ENCODE assay signal across 8 cellular contexts in genomic region chr20:45971425-45971674, GRCh38. TPM values are rescaled to one million over a fixed set of nuclear protein-coding genes. Genes with fewer than 3 reads are reported as not detected.
DNase-seq lines count a peak whose midpoint lies in the region; ATAC-seq, FAIRE-seq and TF ChIP-seq lines count a peak whose summit lies in the region.

No MANE protein-coding gene starts in this region.

- WGBS in transverse colon (ENCODE audit: low coverage in 1 of 2), 2 donors: 7% methylated on average over 7 of the region's 14 CpGs; no CpG with 5 or more reads in 1 of the 2 donors

- peaks cover 3% of the 10 kb centered on the region for H3K27me3 Mint-ChIP-seq in activated CD4-positive, alpha-beta T cell treated with anti-CD3 and anti-CD28 coated beads, Interleukin-2, amount 10 ng/mL, durations not matched to agents 7 days and 5 days
- H3K27me3 Mint-ChIP-seq in activated T-helper 2 cell treated with anti-CD3 and anti-CD28 coated beads, Interferon-gamma antibody, Interleukin-2, Interleukin-4, amounts not matched to agents 10 μg/mL and 5 μg/mL and 100 μg/mL, durations not matched to agents 14 hours and 24 hours and 36 hours (ENCODE audit: low read depth): peaks cover 5% of the 10 kb centered on the region

- no peak for TF ChIP-seq EP300 in transverse colon (IDR thresholded peaks at IDR 0.05; ENCODE audit: low read depth)

- in situ Hi-C loops in transverse colon (cut with MboI; ENCODE audit: low pct_ligation_motif_present in 1 of 4, low pct_unique_long_range_greater_than_20kb in 1 of 4, low sequenced_read_pairs in 3 of 4): loop anchor here in 1 of 4 donors (25.0 kb wide), 1 partner anchor 159 kb away; the partner anchor contains the start of gene UBE2C

- peaks cover 15 to 35% of the 10 kb centered on the region in 2 donors for H3K4me1 ChIP-seq in left lung
- peaks cover 18 to 24% (median 22%) of the 10 kb centered on the region in 4 donors for H3K4me1 ChIP-seq in transverse colon

- H3K36me3 ChIP-seq in left lung (peaks cover 0 to 38% of the 10 kb centered on the region in 2 donors), transverse colon (peaks cover 0 to 17% (median 7%) of the 10 kb centered on the region in 4 donors)

- H3K4me1 Mint-ChIP-seq in activated CD4-positive, alpha-beta T cell treated with anti-CD3 and anti-CD28 coated beads, Interleukin-2, amount 10 ng/mL, durations not matched to agents 7 days and 5 days: peaks cover 23% of the 10 kb centered on the region
- peaks cover 10% of the 10 kb centered on the region for H3K4me1 Mint-ChIP-seq in activated T-helper 2 cell treated with anti-CD3 and anti-CD28 coated beads, Interferon-gamma antibody, Interleukin-2, Interleukin-4, amounts not matched to agents 10 μg/mL and 5 μg/mL and 100 μg/mL, durations not matched to agents 14 hours and 24 hours and 36 hours (ENCODE audit: low read depth)

- no peak for FAIRE-seq in urothelium cell line (lab: Jason Lieb, UNC)

- H3K4me3 Mint-ChIP-seq in activated CD4-positive, alpha-beta T cell treated with anti-CD3 and anti-CD28 coated beads, Interleukin-2, amount 10 ng/mL, durations not matched to agents 7 days and 5 days: peak overlapping the region; percentile 82
- peak overlapping the region; percentile 85 for H3K4me3 Mint-ChIP-seq in activated T-helper 2 cell treated with anti-CD3 and anti-CD28 coated beads, Interferon-gamma antibody, Interleukin-2, Interleukin-4, amounts not matched to agents 10 μg/mL and 5 μg/mL and 100 μg/mL, durations not matched to agents 14 hours and 24 hours and 36 hours (ENCODE audit: low read depth)

- TF ChIP-seq CTCF in left lung (IDR thresholded peaks at IDR 0.05): no peak
- TF ChIP-seq CTCF in transverse colon (IDR thresholded peaks at IDR 0.05): no peak

- CTCF ChIA-PET in activated CD4-positive, alpha-beta T cell treated with anti-CD3 and anti-CD28 coated beads, Interleukin-2, amount 10 ng/mL, durations not matched to agents 7 days and 5 days (lab: Charles Lee): interaction anchor here (1.5 to 3.9 kb wide), 9 partner anchors 10 to 180 kb away, joined by 3 to 21 read pairs (median 13); partner anchors contain the start of genes DNTTIP1, PCIF1 and WFDC3

- H3K4me3 ChIP-seq in left lung: peak overlapping the region; percentile 96
- peak overlapping the region; percentile 56 to 96 (median 82) for H3K4me3 ChIP-seq in transverse colon

- H3K27ac ChIP-seq in left lung (peak overlapping the region; percentile 100), transverse colon (peak overlapping the region; percentile 94 to 97 (median 96))

- H3K36me3 Mint-ChIP-seq in activated CD4-positive, alpha-beta T cell treated with anti-CD3 and anti-CD28 coated beads, Interleukin-2, amount 10 ng/mL, durations not matched to agents 7 days and 5 days (ENCODE audit: low read depth): peaks cover 20% of the 10 kb centered on the region
- peaks cover 28% of the 10 kb centered on the region for H3K36me3 Mint-ChIP-seq in activated T-helper 2 cell treated with anti-CD3 and anti-CD28 coated beads, Interferon-gamma antibody, Interleukin-2, Interleukin-4, amounts not matched to agents 10 μg/mL and 5 μg/mL and 100 μg/mL, durations not matched to agents 14 hours and 24 hours and 36 hours (ENCODE audit: low read depth)

- H3K27me3 ChIP-seq in left lung (no peaks in the 10 kb centered on the region), transverse colon (no peaks in the 10 kb centered on the region)

- H3K9me3 ChIP-seq in left lung: no peaks in the 10 kb centered on the region
- no peaks in the 10 kb centered on the region for H3K9me3 ChIP-seq in transverse colon

- no peak for DNase-seq in activated CD4-positive, alpha-beta T cell treated with anti-CD3 and anti-CD28 coated beads, Interleukin-2, amount 10 ng/mL, durations not matched to agents 7 days and 5 days
- DNase-seq in activated CD4-positive, alpha-beta T cell treated with anti-CD3 and anti-CD28 coated beads for 4 hours: no peak
- no peak for DNase-seq in activated T-helper 2 cell treated with anti-CD3 and anti-CD28 coated beads, Interferon-gamma antibody, Interleukin-2, Interleukin-4, amounts not matched to agents 10 μg/mL and 5 μg/mL and 100 μg/mL, durations not matched to agents 14 hours and 24 hours and 36 hours (ENCODE audit: low spot score)
- DNase-seq in left lung (no peak), transverse colon (no peak), urothelium cell line (ENCODE audit: low spot score) (no peak)

- peak overlapping the region; percentile 100 for H3K27ac Mint-ChIP-seq in activated CD4-positive, alpha-beta T cell treated with anti-CD3 and anti-CD28 coated beads, Interleukin-2, amount 10 ng/mL, durations not matched to agents 7 days and 5 days
- peak overlapping the region; percentile 99 for H3K27ac Mint-ChIP-seq in activated T-helper 2 cell treated with anti-CD3 and anti-CD28 coated beads, Interferon-gamma antibody, Interleukin-2, Interleukin-4, amounts not matched to agents 10 μg/mL and 5 μg/mL and 100 μg/mL, durations not matched to agents 14 hours and 24 hours and 36 hours

- ATAC-seq in HG03139 (IDR thresholded peaks at IDR 0.05; ENCODE audit: unreplicated experiment) (peak; percentile 17), left lung (peak; percentile 12), HG02970 (IDR thresholded peaks at IDR 0.05; ENCODE audit: low FRiP score, unreplicated experiment) (no peak)

- POLR2A ChIA-PET in activated CD4-positive, alpha-beta T cell treated with anti-CD3 and anti-CD28 coated beads, Interleukin-2, amount 10 ng/mL, durations not matched to agents 7 days and 5 days (lab: Charles Lee): no interaction called here

- intact Hi-C loops in activated T-helper 2 cell treated with anti-CD3 and anti-CD28 coated beads, Interferon-gamma antibody, Interleukin-2, Interleukin-4, amounts not matched to agents 10 μg/mL and 5 μg/mL and 100 μg/mL, durations not matched to agents 14 hours and 24 hours and 36 hours (cut with micrococcal nuclease): loop anchor here (5.0 to 10.0 kb wide), 2 partner anchors 41 to 77 kb away; partner anchors contain the start of genes CTSA and NEURL2
- intact Hi-C loops in left lung (cut with DNase I) (no loop called here), transverse colon (cut with DNase I; ENCODE audit: low total_unique reads) (loop anchor here (1.0 kb wide), 1 partner anchor 81 kb away; no protein-coding TSS in a partner anchor)

- no peak for TF ChIP-seq POLR2A in transverse colon (IDR thresholded peaks at IDR 0.05)

- H3K9me3 Mint-ChIP-seq in activated CD4-positive, alpha-beta T cell treated with anti-CD3 and anti-CD28 coated beads, Interleukin-2, amount 10 ng/mL, durations not matched to agents 7 days and 5 days: no peaks in the 10 kb centered on the region
- no peaks in the 10 kb centered on the region for H3K9me3 Mint-ChIP-seq in activated T-helper 2 cell treated with anti-CD3 and anti-CD28 coated beads, Interferon-gamma antibody, Interleukin-2, Interleukin-4, amounts not matched to agents 10 μg/mL and 5 μg/mL and 100 μg/mL, durations not matched to agents 14 hours and 24 hours and 36 hours

RNA-seq across cellular contexts. Expression of gene ZNF335, which starts 0.7 kb away (rescaled TPM):
- total RNA-seq in activated CD4-positive, alpha-beta T cell treated with anti-CD3 and anti-CD28 coated beads, Interleukin-2, amount 10 ng/mL, durations not matched to agents 7 days and 5 days: 10 to 100 TPM; 40.4 to 41.2 TPM
- 35.7 and 36.1 TPM in 2 replicates for total RNA-seq in activated T-helper 2 cell treated with anti-CD3 and anti-CD28 coated beads, Interferon-gamma antibody, Interleukin-2, Interleukin-4, amounts not matched to agents 10 μg/mL and 5 μg/mL and 100 μg/mL, durations not matched to agents 14 hours and 24 hours and 36 hours
- 10 to 100 TPM; 15.3 to 23.3 TPM for total RNA-seq in left lung
- total RNA-seq in transverse colon: 10 to 100 TPM; 27.0 to 80.0 (median 32.4) TPM

RNA-seq across cellular contexts. Expression of gene PCIF1, which starts 36.9 kb away (rescaled TPM):
- 10 to 100 TPM; 44.0 to 44.6 TPM for total RNA-seq in activated CD4-positive, alpha-beta T cell treated with anti-CD3 and anti-CD28 coated beads, Interleukin-2, amount 10 ng/mL, durations not matched to agents 7 days and 5 days
- 27.5 and 28.6 TPM in 2 replicates for total RNA-seq in activated T-helper 2 cell treated with anti-CD3 and anti-CD28 coated beads, Interferon-gamma antibody, Interleukin-2, Interleukin-4, amounts not matched to agents 10 μg/mL and 5 μg/mL and 100 μg/mL, durations not matched to agents 14 hours and 24 hours and 36 hours
- total RNA-seq in left lung: 10 to 100 TPM; 26.1 to 33.0 TPM
- total RNA-seq in transverse colon: 10 to 100 TPM; 23.5 to 52.0 (median 32.0) TPM

RNA-seq across cellular contexts. Expression of gene MMP9, which starts 37.4 kb away (rescaled TPM):
- not detected for total RNA-seq in activated CD4-positive, alpha-beta T cell treated with anti-CD3 and anti-CD28 coated beads, Interleukin-2, amount 10 ng/mL, durations not matched to agents 7 days and 5 days
- total RNA-seq in activated T-helper 2 cell treated with anti-CD3 and anti-CD28 coated beads, Interferon-gamma antibody, Interleukin-2, Interleukin-4, amounts not matched to agents 10 μg/mL and 5 μg/mL and 100 μg/mL, durations not matched to agents 14 hours and 24 hours and 36 hours: 0.16 TPM in 1 of 2 replicates, not detected in the other
- total RNA-seq in left lung (10 to 100 TPM in 1 of 2 donors, 1 to 10 TPM in 1; 2.5 to 25.8 TPM), transverse colon (1 to 10 TPM in 1 of 4 donors, not detected in 3; 3.8 TPM)

RNA-seq across cellular contexts. Expression of gene SLC12A5, which starts 57.7 kb away (rescaled TPM):
- under 1 TPM; 0.42 to 0.87 TPM for total RNA-seq in activated CD4-positive, alpha-beta T cell treated with anti-CD3 and anti-CD28 coated beads, Interleukin-2, amount 10 ng/mL, durations not matched to agents 7 days and 5 days
- total RNA-seq in activated T-helper 2 cell treated with anti-CD3 and anti-CD28 coated beads, Interferon-gamma antibody, Interleukin-2, Interleukin-4, amounts not matched to agents 10 μg/mL and 5 μg/mL and 100 μg/mL, durations not matched to agents 14 hours and 24 hours and 36 hours: 0.73 TPM in 1 of 2 replicates, not detected in the other
- total RNA-seq in left lung: 1 to 10 TPM in 1 of 2 donors, under 1 TPM in 1; 0.71 to 1.5 TPM
- not detected for total RNA-seq in transverse colon

RNA-seq across cellular contexts. Expression of gene PLTP, which starts 59.4 kb away (rescaled TPM):
- under 1 TPM; 0.81 to 0.82 TPM for total RNA-seq in activated CD4-positive, alpha-beta T cell treated with anti-CD3 and anti-CD28 coated beads, Interleukin-2, amount 10 ng/mL, durations not matched to agents 7 days and 5 days
- 5.5 TPM in 2 replicates for total RNA-seq in activated T-helper 2 cell treated with anti-CD3 and anti-CD28 coated beads, Interferon-gamma antibody, Interleukin-2, Interleukin-4, amounts not matched to agents 10 μg/mL and 5 μg/mL and 100 μg/mL, durations not matched to agents 14 hours and 24 hours and 36 hours
- total RNA-seq in left lung (100 to 1,000 TPM; 162 to 172 TPM), transverse colon (10 to 100 TPM; 17.7 to 79.9 (median 59.9) TPM)

Comparison
In these comparisons a context has a peak if more than half of its experiments do, and no peak if none do; other contexts are left out.
1. intact Hi-C loops: an anchor here in activated T-helper 2 cell treated with anti-CD3 and anti-CD28 coated beads, Interferon-gamma antibody, Interleukin-2, Interleukin-4, amounts not matched to agents 10 μg/mL and 5 μg/mL and 100 μg/mL, durations not matched to agents 14 hours and 24 hours and 36 hours (5.0 to 10.0 kb wide) and transverse colon (1.0 kb wide); none called in left lung.